Comparison of ENCODE assay signal across 1 cellular context in the genomic region with DNA sequence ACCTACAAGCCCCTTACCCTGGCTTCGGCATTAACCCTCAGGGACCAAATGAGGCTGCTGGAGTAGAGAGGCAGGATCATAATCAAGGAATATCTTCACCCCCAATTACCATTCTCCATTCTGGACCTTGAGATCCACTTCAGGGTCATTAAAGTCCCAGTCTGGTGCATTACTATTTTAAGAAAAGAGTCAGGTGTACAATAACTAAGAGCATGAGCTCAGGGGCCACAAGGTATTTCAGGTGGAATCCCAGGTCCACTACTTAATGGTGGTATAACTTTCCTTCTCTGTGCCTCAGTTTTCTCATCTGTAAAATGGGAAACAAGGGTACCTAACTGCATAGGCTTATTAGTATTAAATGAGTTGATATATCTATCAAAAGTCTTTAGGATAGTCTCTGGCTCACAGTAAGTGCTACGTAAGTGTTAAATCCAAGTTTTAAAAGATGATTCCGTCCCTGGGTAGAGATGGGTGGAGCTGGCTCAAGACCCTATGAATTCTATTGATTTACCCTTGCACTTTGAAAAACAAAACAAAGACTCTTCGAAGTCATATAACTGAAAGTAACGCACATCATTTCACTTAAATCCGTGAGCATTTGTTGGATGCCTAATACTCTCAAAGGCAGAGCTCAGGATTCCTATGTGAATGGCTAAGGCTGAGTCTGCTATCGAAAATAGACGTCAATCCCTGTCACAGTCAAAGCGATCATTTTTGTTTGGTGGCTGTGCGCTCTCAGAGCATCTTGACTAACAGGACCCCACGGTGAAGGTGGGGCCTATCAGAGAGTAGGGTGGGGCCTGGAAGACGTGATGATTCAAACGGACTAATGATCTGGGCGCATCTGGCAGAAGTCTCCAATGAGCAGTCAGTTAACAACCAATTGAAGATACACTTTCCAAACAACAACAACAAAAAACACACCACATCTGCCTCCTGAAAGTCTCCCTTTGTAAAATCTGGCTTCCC.
A peak's percentile ranks its signal among the peaks of the same experiment; 100 is the strongest.
TF ChIP-seq lines count a peak whose summit lies in the region.

No MANE protein-coding gene starts in this region.

TF ChIP-seq in K562, 482 proteins besides CTCF, POLR2A, EP300 and RAD21 (continued from another document and continues in another):
- TF ChIP-seq RREB1 (CRISPR knock-in tag; IDR thresholded peaks at IDR 0.05), result no peak
- TF ChIP-seq, protein P1, sequence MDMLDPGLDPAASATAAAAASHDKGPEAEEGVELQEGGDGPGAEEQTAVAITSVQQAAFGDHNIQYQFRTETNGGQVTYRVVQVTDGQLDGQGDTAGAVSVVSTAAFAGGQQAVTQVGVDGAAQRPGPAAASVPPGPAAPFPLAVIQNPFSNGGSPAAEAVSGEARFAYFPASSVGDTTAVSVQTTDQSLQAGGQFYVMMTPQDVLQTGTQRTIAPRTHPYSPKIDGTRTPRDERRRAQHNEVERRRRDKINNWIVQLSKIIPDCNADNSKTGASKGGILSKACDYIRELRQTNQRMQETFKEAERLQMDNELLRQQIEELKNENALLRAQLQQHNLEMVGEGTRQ (CRISPR knock-in tag; IDR thresholded peaks at IDR 0.05), result no peak
- TF ChIP-seq, protein P2, sequence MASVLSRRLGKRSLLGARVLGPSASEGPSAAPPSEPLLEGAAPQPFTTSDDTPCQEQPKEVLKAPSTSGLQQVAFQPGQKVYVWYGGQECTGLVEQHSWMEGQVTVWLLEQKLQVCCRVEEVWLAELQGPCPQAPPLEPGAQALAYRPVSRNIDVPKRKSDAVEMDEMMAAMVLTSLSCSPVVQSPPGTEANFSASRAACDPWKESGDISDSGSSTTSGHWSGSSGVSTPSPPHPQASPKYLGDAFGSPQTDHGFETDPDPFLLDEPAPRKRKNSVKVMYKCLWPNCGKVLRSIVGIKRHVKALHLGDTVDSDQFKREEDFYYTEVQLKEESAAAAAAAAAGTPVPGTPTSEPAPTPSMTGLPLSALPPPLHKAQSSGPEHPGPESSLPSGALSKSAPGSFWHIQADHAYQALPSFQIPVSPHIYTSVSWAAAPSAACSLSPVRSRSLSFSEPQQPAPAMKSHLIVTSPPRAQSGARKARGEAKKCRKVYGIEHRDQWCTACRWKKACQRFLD (CRISPR knock-in tag; IDR thresholded peaks at IDR 0.05), result no peak
- TF ChIP-seq MEIS2 (IDR thresholded peaks at IDR 0.05; ENCODE audit: partially characterized antibody), result no peak
- no peak for TF ChIP-seq SLC30A9 (CRISPR knock-in tag; IDR thresholded peaks at IDR 0.05)
- no peak for TF ChIP-seq KAT8 (IDR thresholded peaks at IDR 0.05; ENCODE audit: low read depth)
- TF ChIP-seq ZC3H8 (IDR thresholded peaks at IDR 0.05), result no peak
- TF ChIP-seq ETV1 (tag; conservative IDR thresholded peaks at IDR 0.05; ENCODE audit: low read depth), result no peak
- TF ChIP-seq TSC22D4 (tag; IDR thresholded peaks at IDR 0.05), result no peak
- no peak for TF ChIP-seq ZNF79 (CRISPR knock-in tag; IDR thresholded peaks at IDR 0.05; ENCODE audit: low read depth)
- TF ChIP-seq ZNF445 (CRISPR knock-in tag; IDR thresholded peaks at IDR 0.05; ENCODE audit: low read depth), result no peak
- no peak for TF ChIP-seq HOXB6 (CRISPR knock-in tag; IDR thresholded peaks at IDR 0.05; ENCODE audit: borderline replicate concordance)
- TF ChIP-seq, protein P3, sequence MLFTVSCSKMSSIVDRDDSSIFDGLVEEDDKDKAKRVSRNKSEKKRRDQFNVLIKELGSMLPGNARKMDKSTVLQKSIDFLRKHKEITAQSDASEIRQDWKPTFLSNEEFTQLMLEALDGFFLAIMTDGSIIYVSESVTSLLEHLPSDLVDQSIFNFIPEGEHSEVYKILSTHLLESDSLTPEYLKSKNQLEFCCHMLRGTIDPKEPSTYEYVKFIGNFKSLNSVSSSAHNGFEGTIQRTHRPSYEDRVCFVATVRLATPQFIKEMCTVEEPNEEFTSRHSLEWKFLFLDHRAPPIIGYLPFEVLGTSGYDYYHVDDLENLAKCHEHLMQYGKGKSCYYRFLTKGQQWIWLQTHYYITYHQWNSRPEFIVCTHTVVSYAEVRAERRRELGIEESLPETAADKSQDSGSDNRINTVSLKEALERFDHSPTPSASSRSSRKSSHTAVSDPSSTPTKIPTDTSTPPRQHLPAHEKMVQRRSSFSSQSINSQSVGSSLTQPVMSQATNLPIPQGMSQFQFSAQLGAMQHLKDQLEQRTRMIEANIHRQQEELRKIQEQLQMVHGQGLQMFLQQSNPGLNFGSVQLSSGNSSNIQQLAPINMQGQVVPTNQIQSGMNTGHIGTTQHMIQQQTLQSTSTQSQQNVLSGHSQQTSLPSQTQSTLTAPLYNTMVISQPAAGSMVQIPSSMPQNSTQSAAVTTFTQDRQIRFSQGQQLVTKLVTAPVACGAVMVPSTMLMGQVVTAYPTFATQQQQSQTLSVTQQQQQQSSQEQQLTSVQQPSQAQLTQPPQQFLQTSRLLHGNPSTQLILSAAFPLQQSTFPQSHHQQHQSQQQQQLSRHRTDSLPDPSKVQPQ (CRISPR knock-in tag; IDR thresholded peaks at IDR 0.05; ENCODE audit: borderline replicate concordance), result no peak
- no peak; the same call in none of the 2 replicates for TF ChIP-seq CREB3 (tag; conservative IDR thresholded peaks at IDR 0.05; ENCODE audit: low read depth)
- TF ChIP-seq PHB2 (IDR thresholded peaks at IDR 0.05; ENCODE audit: low read depth), result no peak
- no peak for TF ChIP-seq HCFC1 (IDR thresholded peaks at IDR 0.05; ENCODE audit: low read depth, low read length)
- peak; percentile 41; the same call in 1 of the 2 replicates for TF ChIP-seq ZNF766 (CRISPR knock-in tag; conservative IDR thresholded peaks at IDR 0.05)
- TF ChIP-seq CHD7 (IDR thresholded peaks at IDR 0.05; ENCODE audit: low read depth, low read length), result no peak
- no peak for TF ChIP-seq XRCC3 (IDR thresholded peaks at IDR 0.05)
